Comparison of ENCODE assay signal across 1 cellular context in genomic region chr12:117686911-117687377, GRCh38.
TF ChIP-seq lines count a peak whose summit lies in the region.

No MANE protein-coding gene starts in this region.

TF ChIP-seq in HCT116, 20 proteins besides CTCF, POLR2A, EP300 and RAD21 (continued from another document):
- TF ChIP-seq CEBPB (IDR thresholded peaks at IDR 0.05; ENCODE audit: low read depth) (peak; percentile 79; the same call in 1 of the 2 replicates), ZBTB33 (IDR thresholded peaks at IDR 0.05; ENCODE audit: extremely low read depth, insufficient replicate concordance, low read length) (no peak), CBX3 (IDR thresholded peaks at IDR 0.05; ENCODE audit: low read depth) (peak; percentile 72)
